ENCODE assay signal across 34 cellular contexts in genomic region chr5:477247-477646, GRCh38.
"Had no signal": no experiment of that assay in that cellular context is flagged by ENCODE, and none has a peak within 500 bp of the region (broad histone marks: within the 10 kb centered on the region; RNA-seq: fewer than 3 reads in every experiment).

No MANE protein-coding gene starts in this region.

- H3K27me3 ChIP-seq: Peyer's patch had no signal

- H3K4me3 ChIP-seq: Peyer's patch had no signal

- H3K27ac ChIP-seq: KMS-11, Peyer's patch, VCaP had no signal

- ATAC-seq: activated CD8-positive, alpha-beta memory T cell treated with anti-CD3 and anti-CD28 coated beads, Interleukin-2, amount 10 ng/mL, durations not matched to agents 7 days and 5 days; activated naive CD8-positive, alpha-beta T cell treated with anti-CD3 and anti-CD28 coated beads, Interleukin-2, amount 50 U/mL, for 24 hours; PC-3 had no signal

- H3K9me3 ChIP-seq: Peyer's patch had no signal

- FAIRE-seq: bronchial epithelial cell had no signal

- DNase-seq: activated B cell treated with CpG ODN at 0.5 μM for 24 hours; activated CD4-positive, alpha-beta memory T cell treated with anti-CD3 and anti-CD28 coated beads for 36 hours; activated CD4-positive, alpha-beta T cell treated with anti-CD3 and anti-CD28 coated beads for 4 hours; activated CD4-positive, alpha-beta T cell treated with anti-CD3 and anti-CD28 coated beads, Interleukin-2, amount 50 U/mL, for 1 hour; activated CD4-positive, CD25-positive, alpha-beta regulatory T cell treated with anti-CD3 and anti-CD28 coated beads, Interleukin-2, amount 50 U/mL, for 72 hours; activated CD8-positive, alpha-beta memory T cell treated with anti-CD3 and anti-CD28 coated beads for 24 hours; activated CD8-positive, alpha-beta memory T cell treated with anti-CD3 and anti-CD28 coated beads, Interleukin-2, amount 10 ng/mL, durations not matched to agents 7 days and 5 days; activated CD8-positive, alpha-beta memory T cell treated with anti-CD3 and anti-CD28 coated beads, Interleukin-2, amount 50 U/mL, for 48 hours; activated effector memory CD4-positive, alpha-beta T cell treated with Interleukin-2 at 50 U/mL for 16 hours; activated naive CD4-positive, alpha-beta T cell treated with anti-CD3 and anti-CD28 coated beads, Interleukin-2, amount 10 ng/mL, durations not matched to agents 7 days and 5 days; activated naive CD8-positive, alpha-beta T cell treated with anti-CD3 and anti-CD28 coated beads, Interleukin-2, amount 50 U/mL, for 24 hours; activated T-cell treated with anti-CD3 and anti-CD28 coated beads, Interleukin-2, amount 50 U/mL, for 48 hours; anterior cingulate cortex; MM.1S; MV-4-11; NCI-H1092; NCI-H1436 treated with DMSO at 0.1 percent for 48 hours; NCI-H1694 treated with DMSO at 0.1 percent for 48 hours; NCI-H2029; NCI-H510A; NCI-H526; NCI-H748 treated with DMSO at 0.1 percent for 48 hours; NK-92 treated with Interleukin-12 subunit alpha and Interleukin-12 subunit beta, amount 100 ng/mL, for 24 hours; PC-3; Peyer's patch; Right ventricle myocardium superior; RPMI8226; SW 1271; T-helper 1 cell; T-helper 2 cell; T-helper 9 cell had no signal

- H3K4me2 ChIP-seq: KMS-11 had no signal

- H3K9ac ChIP-seq: KMS-11 had no signal
